ENCODE assay signal across 27 cellular contexts in genomic region chr2:201016859-201017258, GRCh38.
"Had no signal": no experiment of that assay in that cellular context is flagged by ENCODE, and none has a peak within 500 bp of the region (broad histone marks: within the 10 kb centered on the region; RNA-seq: fewer than 3 reads in every experiment).

No MANE protein-coding gene starts in this region.

- H3K36me3 ChIP-seq: ovary, uterus had no signal

- H3K4me1 ChIP-seq: tibial nerve, uterus had no signal

- H3K4me1 Mint-ChIP-seq: mesothelial cell of epicardium; naive B cell; stimulated activated memory B cell treated with anti-CD40 and anti-IgM and Interleukin-4, amounts not matched to agents 10 μg/mL and 1 μg/mL and 100 μg/mL, for 72 hours had no signal

- H3K27me3 Mint-ChIP-seq: naive B cell; progenitor cell of endocrine pancreas; stimulated activated memory B cell treated with anti-CD40 and anti-IgM and Interleukin-4, amounts not matched to agents 10 μg/mL and 1 μg/mL and 100 μg/mL, for 72 hours; stimulated activated naive CD8-positive, alpha-beta T cell treated with anti-CD3 and anti-CD28 coated beads, Interleukin-15, amount 100 ng/mL, for 72 hours; type B pancreatic cell had no signal

- H3K36me3 Mint-ChIP-seq: natural killer cell had no signal

- H3K27ac Mint-ChIP-seq: mesothelial cell of epicardium; naive B cell; natural killer cell; nephron progenitor cell; progenitor cell of endocrine pancreas; stimulated activated memory B cell treated with anti-CD40 and anti-IgM and Interleukin-4, amounts not matched to agents 10 μg/mL and 1 μg/mL and 100 μg/mL, for 72 hours; stimulated activated naive CD8-positive, alpha-beta T cell treated with anti-CD3 and anti-CD28 coated beads, Interleukin-15, amount 100 ng/mL, for 72 hours; type B pancreatic cell had no signal

- H3K27me3 ChIP-seq: hepatocyte, ovary, spleen, tibial nerve, uterus had no signal

- H3K9me3 Mint-ChIP-seq: mesothelial cell of epicardium; naive B cell; natural killer cell; nephron progenitor cell; stimulated activated memory B cell treated with anti-CD40 and anti-IgM and Interleukin-4, amounts not matched to agents 10 μg/mL and 1 μg/mL and 100 μg/mL, for 72 hours; stimulated activated naive CD8-positive, alpha-beta T cell treated with anti-CD3 and anti-CD28 coated beads, Interleukin-15, amount 100 ng/mL, for 72 hours; type B pancreatic cell had no signal

- ATAC-seq: left lobe of liver; natural killer cell; sciatic nerve; stimulated activated memory B cell treated with anti-CD40 and anti-IgM and Interleukin-4, amounts not matched to agents 10 μg/mL and 1 μg/mL and 100 μg/mL, for 72 hours; stimulated activated naive CD8-positive, alpha-beta T cell treated with anti-CD3 and anti-CD28 coated beads, Interleukin-15, amount 100 ng/mL, for 72 hours had no signal

- H3K9me3 ChIP-seq: ovary, spleen, tibial nerve, uterus had no signal

- H3K4me3 ChIP-seq: hepatocyte, lung, ovary, spleen, tibial nerve, uterus had no signal

- H3K4me3 Mint-ChIP-seq: mesothelial cell of epicardium; naive B cell; natural killer cell; nephron progenitor cell; stimulated activated memory B cell treated with anti-CD40 and anti-IgM and Interleukin-4, amounts not matched to agents 10 μg/mL and 1 μg/mL and 100 μg/mL, for 72 hours; stimulated activated naive CD8-positive, alpha-beta T cell treated with anti-CD3 and anti-CD28 coated beads, Interleukin-15, amount 100 ng/mL, for 72 hours; type B pancreatic cell had no signal

- H3K27ac ChIP-seq: hepatocyte, ovary, spleen, tibial nerve, uterus had no signal

- DNase-seq: head of caudate nucleus; islet precursor cell; mesendoderm; naive B cell; natural killer cell; nephron progenitor cell; ovary; right cardiac atrium; small intestine; spleen; stimulated activated CD4-positive, alpha-beta T cell treated with anti-CD3 and anti-CD28 coated beads, Interleukin-1b, Interleukin-23, amount 100 ng/mL, for 48 hours; stimulated activated CD4-positive, alpha-beta T cell treated with anti-CD3 and anti-CD28 coated beads, Interleukin-2, amount 100 ng/mL, for 48 hours; stimulated activated CD4-positive, alpha-beta T cell treated with anti-CD3 and anti-CD28 coated beads, Interleukin-4, amount 100 ng/mL, for 4 hours; stimulated activated CD8-positive, alpha-beta memory T cell treated with anti-CD3 and anti-CD28 coated beads, Interleukin-4, amount 100 ng/mL, for 48 hours; stimulated activated naive CD4-positive, alpha-beta T cell treated with Interleukin-2 at 50 U/mL for 16 hours; stimulated activated naive CD8-positive, alpha-beta T cell treated with anti-CD3 and anti-CD28 coated beads, Interleukin-15, amount 100 ng/mL, for 72 hours; substantia nigra; uterus had no signal
